ENCODE assay signal across 1 cellular context in genomic region chr5:148828461-148829247, GRCh38.
TF ChIP-seq lines count a peak whose summit lies in the region.

No MANE protein-coding gene starts in this region.

TF ChIP-seq in GM23338, 12 proteins besides CTCF, POLR2A, EP300 and RAD21 (continued from another document):
- TF ChIP-seq ZNF462 (CRISPR knock-in tag; IDR thresholded peaks at IDR 0.05) (no peak), STAT1 (IDR thresholded peaks at IDR 0.05; ENCODE audit: unreplicated experiment) (no peak)
